15 cellular contexts compared by ENCODE assay signal in the genomic region with DNA sequence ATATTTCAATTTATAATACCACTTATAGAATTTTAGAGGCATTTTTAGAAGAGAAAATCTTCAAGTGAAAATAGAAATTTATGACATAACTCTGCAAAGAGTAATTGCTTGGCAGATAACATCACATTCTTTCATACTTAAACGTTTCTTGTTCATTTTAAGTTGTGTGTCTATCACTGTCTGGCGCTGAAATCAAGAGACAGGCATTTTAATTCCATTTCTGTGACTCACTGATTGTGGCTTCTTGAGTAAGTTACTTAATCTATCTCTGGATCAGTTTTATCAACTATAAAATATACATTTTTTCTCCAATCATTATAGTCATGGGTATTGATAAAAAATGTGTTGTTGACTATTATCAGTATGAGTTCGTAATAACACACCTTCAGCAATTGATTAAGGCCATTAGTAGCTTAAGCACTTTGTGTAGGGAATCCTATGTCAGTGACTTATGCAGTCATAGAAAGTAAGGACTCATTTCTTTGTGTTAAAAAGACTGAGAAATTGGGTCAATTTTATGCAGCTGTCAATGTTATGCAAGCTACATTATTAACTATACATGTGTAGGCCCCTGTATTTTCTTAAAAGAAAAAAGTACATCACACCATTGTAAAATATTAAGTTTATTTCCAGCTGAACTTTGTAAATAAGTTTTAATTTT.
DNase-seq lines count a peak whose midpoint lies in the region; ATAC-seq and TF ChIP-seq lines count a peak whose summit lies in the region.
"Had no signal": no experiment of that assay in that cellular context is flagged by ENCODE, and none has a peak within 500 bp of the region (broad histone marks: within the 10 kb centered on the region; RNA-seq: fewer than 3 reads in every experiment).

No MANE protein-coding gene starts in this region.

- ATAC-seq in foreskin keratinocyte (peak; percentile 91), HG02852 (IDR thresholded peaks at IDR 0.05; ENCODE audit: unreplicated experiment) (no peak)
- ATAC-seq: body of pancreas, HCT116 had no signal

- peak overlapping the region; percentile 86 for H3K27ac Mint-ChIP-seq in HFFc6
- H3K27ac Mint-ChIP-seq: CD4-positive, alpha-beta memory T cell; stimulated activated naive CD8-positive, alpha-beta T cell treated with anti-CD3 and anti-CD28 coated beads, Interleukin-15, Interleukin-2, amounts not matched to agents 100 ng/mL and 50 ng/mL, for 24 hours had no signal

- DNase-seq in HFFc6 (peak; percentile 63), amniotic stem cell (lab: John Stamatoyannopoulos, UW) (peak; percentile 20), foreskin keratinocyte (peak; percentile 71 to 88), stromal cell of bone marrow (ENCODE audit: low read depth) (peak; percentile 17), NOMO-1 treated with DMSO at 0.1 percent for 48 hours (lab: John Stamatoyannopoulos, UW; ENCODE audit: unreplicated experiment) (no peak)
- DNase-seq in activated CD4-positive, alpha-beta T cell treated with anti-CD3 and anti-CD28 coated beads, Interleukin-2, amount 50 U/mL, for 48 hours = no peak
- DNase-seq: activated effector memory CD4-positive, alpha-beta T cell treated with Interleukin-2 at 50 U/mL for 16 hours; body of pancreas; CD4-positive, alpha-beta memory T cell; foreskin melanocyte; KBM-7; NCI-H1417 treated with DMSO at 0.1 percent for 48 hours had no signal

- no peak overlapping the region for H3K27ac ChIP-seq in foreskin keratinocyte
- H3K27ac ChIP-seq: body of pancreas had no signal

- no peaks in the 10 kb centered on the region; the same call in 1 of the 2 replicates for H3K9me3 Mint-ChIP-seq in HFFc6

- H3K27me3 Mint-ChIP-seq in HFFc6 (ENCODE audit: insufficient read depth) = no peaks in the 10 kb centered on the region
- H3K27me3 Mint-ChIP-seq: CD4-positive, alpha-beta memory T cell; stimulated activated naive CD8-positive, alpha-beta T cell treated with anti-CD3 and anti-CD28 coated beads, Interleukin-15, Interleukin-2, amounts not matched to agents 100 ng/mL and 50 ng/mL, for 24 hours had no signal

- H3K27me3 ChIP-seq in foreskin keratinocyte = no peaks in the 10 kb centered on the region
- H3K27me3 ChIP-seq: body of pancreas had no signal

- peak overlapping the region; percentile 37; the same call in 1 of the 2 replicates for H3K4me3 Mint-ChIP-seq in HFFc6
- H3K4me3 Mint-ChIP-seq: CD4-positive, alpha-beta memory T cell; stimulated activated naive CD8-positive, alpha-beta T cell treated with anti-CD3 and anti-CD28 coated beads, Interleukin-15, Interleukin-2, amounts not matched to agents 100 ng/mL and 50 ng/mL, for 24 hours had no signal

- H3K36me3 Mint-ChIP-seq in HFFc6 (ENCODE audit: low read depth) = peaks cover 13% of the 10 kb centered on the region
- H3K36me3 Mint-ChIP-seq: CD4-positive, alpha-beta memory T cell had no signal

- H3K4me1 ChIP-seq in foreskin keratinocyte = peaks cover 21% of the 10 kb centered on the region
- H3K4me1 ChIP-seq: body of pancreas had no signal

- TF ChIP-seq CTCF in HFFc6 (IDR thresholded peaks at IDR 0.05) (no peak), foreskin keratinocyte (conservative IDR thresholded peaks at IDR 0.05) (no peak)

- H3K4me1 Mint-ChIP-seq in HFFc6 (ENCODE audit: low read depth) = peaks cover 62% of the 10 kb centered on the region
- H3K4me1 Mint-ChIP-seq: CD4-positive, alpha-beta memory T cell had no signal

Comparison
In these comparisons a context has a peak if more than half of its experiments do, and no peak if none do; other contexts are left out.
1. DNase-seq: peak in HFFc6 (single experiment), amniotic stem cell (single experiment), foreskin keratinocyte (2 of 2) and stromal cell of bone marrow (single experiment); none in activated CD4-positive, alpha-beta T cell treated with anti-CD3 and anti-CD28 coated beads, Interleukin-2, amount 50 U/mL, for 48 hours (0 of 2) and NOMO-1 treated with DMSO at 0.1 percent for 48 hours (single experiment).